In genomic region chr3:71067977-71068376, GRCh38 we compare ENCODE assay signal across 1 cellular context.
TF ChIP-seq lines count a peak whose summit lies in the region.

No MANE protein-coding gene starts in this region.

TF ChIP-seq in HepG2, 621 proteins besides CTCF, POLR2A, EP300 and RAD21:
- TF ChIP-seq, protein P1, sequence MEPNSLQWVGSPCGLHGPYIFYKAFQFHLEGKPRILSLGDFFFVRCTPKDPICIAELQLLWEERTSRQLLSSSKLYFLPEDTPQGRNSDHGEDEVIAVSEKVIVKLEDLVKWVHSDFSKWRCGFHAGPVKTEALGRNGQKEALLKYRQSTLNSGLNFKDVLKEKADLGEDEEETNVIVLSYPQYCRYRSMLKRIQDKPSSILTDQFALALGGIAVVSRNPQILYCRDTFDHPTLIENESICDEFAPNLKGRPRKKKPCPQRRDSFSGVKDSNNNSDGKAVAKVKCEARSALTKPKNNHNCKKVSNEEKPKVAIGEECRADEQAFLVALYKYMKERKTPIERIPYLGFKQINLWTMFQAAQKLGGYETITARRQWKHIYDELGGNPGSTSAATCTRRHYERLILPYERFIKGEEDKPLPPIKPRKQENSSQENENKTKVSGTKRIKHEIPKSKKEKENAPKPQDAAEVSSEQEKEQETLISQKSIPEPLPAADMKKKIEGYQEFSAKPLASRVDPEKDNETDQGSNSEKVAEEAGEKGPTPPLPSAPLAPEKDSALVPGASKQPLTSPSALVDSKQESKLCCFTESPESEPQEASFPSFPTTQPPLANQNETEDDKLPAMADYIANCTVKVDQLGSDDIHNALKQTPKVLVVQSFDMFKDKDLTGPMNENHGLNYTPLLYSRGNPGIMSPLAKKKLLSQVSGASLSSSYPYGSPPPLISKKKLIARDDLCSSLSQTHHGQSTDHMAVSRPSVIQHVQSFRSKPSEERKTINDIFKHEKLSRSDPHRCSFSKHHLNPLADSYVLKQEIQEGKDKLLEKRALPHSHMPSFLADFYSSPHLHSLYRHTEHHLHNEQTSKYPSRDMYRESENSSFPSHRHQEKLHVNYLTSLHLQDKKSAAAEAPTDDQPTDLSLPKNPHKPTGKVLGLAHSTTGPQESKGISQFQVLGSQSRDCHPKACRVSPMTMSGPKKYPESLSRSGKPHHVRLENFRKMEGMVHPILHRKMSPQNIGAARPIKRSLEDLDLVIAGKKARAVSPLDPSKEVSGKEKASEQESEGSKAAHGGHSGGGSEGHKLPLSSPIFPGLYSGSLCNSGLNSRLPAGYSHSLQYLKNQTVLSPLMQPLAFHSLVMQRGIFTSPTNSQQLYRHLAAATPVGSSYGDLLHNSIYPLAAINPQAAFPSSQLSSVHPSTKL (CRISPR knock-in tag; IDR thresholded peaks at IDR 0.05): peak; percentile 7; the same call in 1 of the 2 replicates
- no peak for TF ChIP-seq ZFP41 (CRISPR knock-in tag; IDR thresholded peaks at IDR 0.05; ENCODE audit: borderline replicate concordance)
- 0 out of 2 replicates have a peak, but pooled peaks have one; percentile 16 for TF ChIP-seq ARID3A (IDR thresholded peaks at IDR 0.05; ENCODE audit: low read depth, low read length)
